ENCODE assay signal across 16 cellular contexts in the genomic region with DNA sequence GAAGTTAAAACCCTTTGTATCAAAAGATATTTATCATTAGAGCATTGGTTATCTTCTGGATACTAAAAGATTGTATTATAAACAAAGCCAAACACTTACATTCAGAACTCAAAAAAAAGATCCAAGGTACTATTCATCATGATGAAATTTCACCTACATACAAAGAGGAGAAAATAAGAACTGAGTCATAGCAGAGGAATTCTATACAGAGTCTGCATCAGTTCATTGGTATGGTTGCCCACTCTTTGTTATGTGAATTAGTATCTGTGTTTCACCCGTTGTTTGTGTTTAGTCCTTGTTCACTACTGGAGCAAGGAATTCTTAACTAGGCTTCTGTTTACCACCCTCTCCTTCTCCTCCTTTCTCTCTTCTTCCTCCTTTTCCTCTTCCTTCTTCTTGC.
DNase-seq lines count a peak whose midpoint lies in the region; ATAC-seq, FAIRE-seq and TF ChIP-seq lines count a peak whose summit lies in the region.
"Had no signal": no experiment of that assay in that cellular context is flagged by ENCODE, and none has a peak within 500 bp of the region (broad histone marks: within the 10 kb centered on the region; RNA-seq: fewer than 3 reads in every experiment).

No MANE protein-coding gene starts in this region.

- BruUV-seq in HepG2 (replicated peaks; lab: Mats Ljungman, UMichigan): no TSS peak

- H3K4me1 ChIP-seq in adipocyte (ENCODE audit: control insufficient read depth, insufficient read depth, low read length) (peaks cover 11% of the 10 kb centered on the region), HepG2 (ENCODE audit: insufficient read depth, low read length) (no peaks in the 10 kb centered on the region)
- H3K4me1 ChIP-seq: tibial nerve had no signal

- POLR2A ChIA-PET in HepG2 (lab: Yijun Ruan, JAX): no interaction called here

- ATAC-seq in GM21529 (IDR thresholded peaks at IDR 0.05; ENCODE audit: unreplicated experiment): no peak
- no peak for ATAC-seq in HepG2

- no peaks in the 10 kb centered on the region for H3K79me2 ChIP-seq in HepG2 (ENCODE audit: insufficient read depth, low read length)

- H3K27me3 ChIP-seq in adipocyte (replicated peaks; ENCODE audit: control insufficient read depth, insufficient read depth, low read length) (no peaks in the 10 kb centered on the region), HepG2 (ENCODE audit: control insufficient read depth in 1 of 2, insufficient read depth in 2 of 2, low read length in 2 of 2) (no peaks in the 10 kb centered on the region)
- H3K27me3 ChIP-seq: tibial nerve had no signal

- H3K27ac ChIP-seq in HepG2 (ENCODE audit: extremely low read length, insufficient read depth, low read length): no peak overlapping the region
- H3K27ac ChIP-seq: HL-60, tibial nerve had no signal

- TF ChIP-seq RAD21 in HepG2 (CRISPR knock-in tag; IDR thresholded peaks at IDR 0.05): no peak

- in situ Hi-C loops in HepG2 (cut with HindIII; ENCODE audit: extremely low pct_ligation_motif_present, low pct_unique_long_range_greater_than_20kb): no loop called here

- DNase-seq in 8988T: peak; percentile 26
- DNase-seq in HT1080 (ENCODE audit: low read depth): peak; percentile 88
- peak; percentile 61 for DNase-seq in adipocyte (ENCODE audit: low read depth)
- peak; percentile 11 for DNase-seq in glomerular visceral epithelial cell (ENCODE audit: extremely low spot score)
- no peak for DNase-seq in SKM-1 (lab: John Stamatoyannopoulos, UW; ENCODE audit: unreplicated experiment)
- no peak for DNase-seq in activated CD4-positive, alpha-beta T cell treated with anti-CD3 and anti-CD28 coated beads for 4 hours
- no peak for DNase-seq in HepG2 (ENCODE audit: low spot score)
- DNase-seq: activated CD8-positive, alpha-beta memory T cell treated with anti-CD3 and anti-CD28 coated beads, Interleukin-2, amount 50 U/mL, for 48 hours; Calu3; head of caudate nucleus; SHP77; stimulated activated CD8-positive, alpha-beta memory T cell treated with anti-CD3 and anti-CD28 coated beads, Interleukin-4, amount 100 ng/mL, for 48 hours had no signal

- H4K20me1 ChIP-seq in HepG2 (ENCODE audit: insufficient read depth, low read length): no peaks in the 10 kb centered on the region

- TF ChIP-seq CTCF in HepG2 (CRISPR knock-in tag; IDR thresholded peaks at IDR 0.05): no peak

- no peaks in the 10 kb centered on the region for H3K9me3 ChIP-seq in adipocyte (ENCODE audit: control insufficient read depth, low read length)
- H3K9me3 ChIP-seq in HepG2 (ENCODE audit: low read length): peaks cover 5% of the 10 kb centered on the region; the same call in 1 of the 2 replicates
- H3K9me3 ChIP-seq: tibial nerve had no signal

- H3K36me3 ChIP-seq in adipocyte (ENCODE audit: control insufficient read depth, insufficient read depth, low read length, severe bottlenecking) (no peaks in the 10 kb centered on the region), HepG2 (replicated peaks in 1 of 2; ENCODE audit: control insufficient read depth in 1 of 2, insufficient read depth in 2 of 2, low read length in 2 of 2) (no peaks in the 10 kb centered on the region)
- H3K36me3 ChIP-seq: tibial nerve had no signal

- CTCF ChIA-PET in HepG2 (lab: Yijun Ruan, JAX; ENCODE audit: low intra/inter-chr PET ratio, low total read pairs): no interaction called here

- no peak overlapping the region for H2AFZ ChIP-seq in HepG2 (ENCODE audit: low read length)

- H3K4me3 ChIP-seq in adipocyte (ENCODE audit: low read length): no peak overlapping the region
- H3K4me3 ChIP-seq in HepG2 (replicated peaks in 1 of 3; ENCODE audit: insufficient read depth in 1 of 3, low read depth in 2 of 3, low read length in 3 of 3): no peak overlapping the region
- H3K4me3 ChIP-seq: tibial nerve had no signal

- intact Hi-C loops in HepG2 (cut with micrococcal nuclease; ENCODE audit: unreplicated experiment): no loop called here

- TF ChIP-seq EP300 in HepG2 (IDR thresholded peaks at IDR 0.05; ENCODE audit: low read depth in 2 of 2, low read length in 2 of 2) (no peak), HepG2 (CRISPR knock-in tag; IDR thresholded peaks at IDR 0.05; ENCODE audit: borderline replicate concordance) (no peak)

- no peak for TF ChIP-seq POLR2A in HepG2 (IDR thresholded peaks at IDR 0.05; ENCODE audit: insufficient read depth in 1 of 2, low read depth in 2 of 2, low read length in 2 of 2)

- H3K9ac ChIP-seq in adipocyte (ENCODE audit: low read length): no peak overlapping the region
- H3K9ac ChIP-seq in HepG2 (ENCODE audit: insufficient read depth, low read depth, low read length): no peak overlapping the region

- no peak for FAIRE-seq in HepG2 (lab: Jason Lieb, UNC)
- FAIRE-seq: A204.1 had no signal

- 6% methylated on average over 1 of the region's 1 CpG for WGBS in HepG2 (ENCODE audit: low lambda C conversion rate)

- no peak overlapping the region for H3K4me2 ChIP-seq in HepG2 (ENCODE audit: low read depth, low read length)

TF ChIP-seq in HepG2, 621 proteins besides CTCF, POLR2A, EP300 and RAD21 (continues in another document):
- TF ChIP-seq RARA (CRISPR knock-in tag; IDR thresholded peaks at IDR 0.05) (no peak), ZNF160 (CRISPR knock-in tag; IDR thresholded peaks at IDR 0.05) (no peak), ISL2 (CRISPR knock-in tag; IDR thresholded peaks at IDR 0.05) (no peak), ZNF460 (CRISPR knock-in tag; IDR thresholded peaks at IDR 0.05; ENCODE audit: borderline replicate concordance) (no peak), SETDB1 (CRISPR knock-in tag; IDR thresholded peaks at IDR 0.05; ENCODE audit: borderline replicate concordance) (no peak), ZSCAN22 (CRISPR knock-in tag; IDR thresholded peaks at IDR 0.05) (no peak), MAFG (CRISPR knock-in tag; IDR thresholded peaks at IDR 0.05) (no peak)
- TF ChIP-seq, protein P1, sequence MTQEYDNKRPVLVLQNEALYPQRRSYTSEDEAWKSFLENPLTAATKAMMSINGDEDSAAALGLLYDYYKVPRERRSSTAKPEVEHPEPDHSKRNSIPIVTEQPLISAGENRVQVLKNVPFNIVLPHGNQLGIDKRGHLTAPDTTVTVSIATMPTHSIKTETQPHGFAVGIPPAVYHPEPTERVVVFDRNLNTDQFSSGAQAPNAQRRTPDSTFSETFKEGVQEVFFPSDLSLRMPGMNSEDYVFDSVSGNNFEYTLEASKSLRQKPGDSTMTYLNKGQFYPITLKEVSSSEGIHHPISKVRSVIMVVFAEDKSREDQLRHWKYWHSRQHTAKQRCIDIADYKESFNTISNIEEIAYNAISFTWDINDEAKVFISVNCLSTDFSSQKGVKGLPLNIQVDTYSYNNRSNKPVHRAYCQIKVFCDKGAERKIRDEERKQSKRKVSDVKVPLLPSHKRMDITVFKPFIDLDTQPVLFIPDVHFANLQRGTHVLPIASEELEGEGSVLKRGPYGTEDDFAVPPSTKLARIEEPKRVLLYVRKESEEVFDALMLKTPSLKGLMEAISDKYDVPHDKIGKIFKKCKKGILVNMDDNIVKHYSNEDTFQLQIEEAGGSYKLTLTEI (CRISPR knock-in tag; conservative IDR thresholded peaks at IDR 0.05): no peak

Comparison
In these comparisons a context has a peak if more than half of its experiments do, and no peak if none do; other contexts are left out.
1. DNase-seq: peak in 8988T (single experiment), HT1080 (single experiment), adipocyte (single experiment) and glomerular visceral epithelial cell (single experiment); none in SKM-1 (single experiment), activated CD4-positive, alpha-beta T cell treated with anti-CD3 and anti-CD28 coated beads for 4 hours (0 of 2) and HepG2 (single experiment).